Comparison of ENCODE assay signal across 1 cellular context in genomic region chr22:21493789-21494782, GRCh38. TPM values are rescaled to one million over a fixed set of nuclear protein-coding genes. Genes with fewer than 3 reads are reported as not detected.
"Had no signal": no experiment of that assay in that cellular context is flagged by ENCODE, and none has a peak within 500 bp of the region (broad histone marks: within the 10 kb centered on the region; RNA-seq: fewer than 3 reads in every experiment).

No MANE protein-coding gene starts in this region.

RNA-seq across cellular contexts. Expression of gene TMEM191C, which starts 26.9 kb away (rescaled TPM):
- total RNA-seq: M059J had no signal
